Comparison of ENCODE assay signal across 24 cellular contexts in genomic region chr7:101647876-101648275, GRCh38. TPM values are rescaled to one million over a fixed set of nuclear protein-coding genes. Genes with fewer than 3 reads are reported as not detected.
"Had no signal": no experiment of that assay in that cellular context is flagged by ENCODE, and none has a peak within 500 bp of the region (broad histone marks: within the 10 kb centered on the region; RNA-seq: fewer than 3 reads in every experiment).

No MANE protein-coding gene starts in this region.

RNA-seq across cellular contexts. Expression of gene MYL10, which starts 18.8 kb away (rescaled TPM):
- total RNA-seq: naive thymus-derived CD4-positive, alpha-beta T cell; naive thymus-derived CD8-positive, alpha-beta T cell; natural killer cell; natural killer cell treated with Interleukin-12 subunit alpha and Interleukin-12 subunit beta and Interleukin-15 and Interleukin-18, amount 100 ng/mL, for 72 hours; occipital lobe; omental fat pad; osteoblast; osteocyte; ovary; pancreas; posterior vena cava; progenitor cell of endocrine pancreas; prostate gland; psoas muscle; pulmonary artery endothelial cell; renal cortical epithelial cell; right atrium auricular region; right cardiac atrium; right lobe of liver; sciatic nerve; sigmoid colon; spleen had no signal
- polyA plus RNA-seq: naive thymus-derived CD4-positive, alpha-beta T cell; naive thymus-derived CD8-positive, alpha-beta T cell; neural cell; ovary; pancreas; right cardiac atrium; sigmoid colon; small intestine; spleen had no signal
